In genomic region chr11:64334764-64335741, GRCh38 we compare ENCODE assay signal across 1 cellular context.
TF ChIP-seq lines count a peak whose summit lies in the region.

No MANE protein-coding gene starts in this region.

TF ChIP-seq in K562, 482 proteins besides CTCF, POLR2A, EP300 and RAD21 (continued from another document and continues in another):
- TF ChIP-seq PBX2 (CRISPR knock-in tag; IDR thresholded peaks at IDR 0.05; ENCODE audit: low read depth) (peak; percentile 79), PBX2 (tag; conservative IDR thresholded peaks at IDR 0.05; ENCODE audit: low read depth) (peak; percentile 98), SAFB (IDR thresholded peaks at IDR 0.05; ENCODE audit: borderline replicate concordance, low read depth, low read length) (no peak), MXI1 (IDR thresholded peaks at IDR 0.05; ENCODE audit: low read depth, low read length) (no peak), CEBPB (tag; IDR thresholded peaks at IDR 0.05) (peak; percentile 100), IFI16 (CRISPR knock-in tag; IDR thresholded peaks at IDR 0.05) (no peak), MTA3 (IDR thresholded peaks at IDR 0.05; ENCODE audit: borderline replicate concordance) (peak; percentile 85), CC2D1A (IDR thresholded peaks at IDR 0.05) (peak; percentile 87; the same call in 1 of the 2 replicates), TCF3 (CRISPR knock-in tag; IDR thresholded peaks at IDR 0.05) (peak; percentile 99), ZC3H4 (CRISPR knock-in tag; IDR thresholded peaks at IDR 0.05; ENCODE audit: borderline replicate concordance) (no peak), ATF1 (CRISPR knock-in tag; IDR thresholded peaks at IDR 0.05) (no peak), ATF1 (tag; IDR thresholded peaks at IDR 0.05) (peak; percentile 83), YY1 (IDR thresholded peaks at IDR 0.05; ENCODE audit: borderline replicate concordance in 1 of 3, control insufficient read depth in 1 of 3, extremely low read depth in 1 of 3, insufficient read depth in 3 of 3, insufficient read length in 1 of 3, insufficient replicate concordance in 2 of 3, low read depth in 1 of 3, low read length in 2 of 3) (peak in 2 of 3 experiments; percentile 29 to 39), ZNF280B (CRISPR knock-in tag; IDR thresholded peaks at IDR 0.05) (no peak), NFIX (CRISPR knock-in tag; IDR thresholded peaks at IDR 0.05; ENCODE audit: low read depth) (no peak), ZKSCAN1 (IDR thresholded peaks at IDR 0.05; ENCODE audit: low read depth, low read length) (peak; percentile 78), DMBX1 (CRISPR knock-in tag; IDR thresholded peaks at IDR 0.05; ENCODE audit: borderline replicate concordance) (peak; percentile 94), E2F6 (IDR thresholded peaks at IDR 0.05; ENCODE audit: borderline replicate concordance in 1 of 2, extremely low read depth in 1 of 2, insufficient read depth in 1 of 2, insufficient read length in 1 of 2, low read depth in 1 of 2, low read length in 1 of 2, poor library complexity in 1 of 2, severe bottlenecking in 1 of 2) (peak; percentile 45 to 62), MTA2 (IDR thresholded peaks at IDR 0.05; ENCODE audit: low read depth) (peak; percentile 94), STAT5B (CRISPR knock-in tag; IDR thresholded peaks at IDR 0.05) (no peak), STAT5A (IDR thresholded peaks at IDR 0.05; ENCODE audit: borderline replicate concordance, low read length) (peak; percentile 95), RAD51 (IDR thresholded peaks at IDR 0.05; ENCODE audit: borderline replicate concordance, low read depth) (peak; percentile 55), NCOR1 (IDR thresholded peaks at IDR 0.05) (peak; percentile 99), ZFP91 (CRISPR knock-in tag; IDR thresholded peaks at IDR 0.05) (0 out of 2 replicates have a peak, but pooled peaks have one; percentile 23), RBM39 (optimal IDR thresholded peaks at IDR 0.05; ENCODE audit: low read depth, low read length) (peak; percentile 56), ZBTB33 (CRISPR knock-in tag; IDR thresholded peaks at IDR 0.05) (peak; percentile 65), RNF2 (IDR thresholded peaks at IDR 0.05) (peak; percentile 96), POLR2B (IDR thresholded peaks at IDR 0.05; ENCODE audit: low read depth, partially characterized antibody) (no peak), SMARCB1 (IDR thresholded peaks at IDR 0.05; ENCODE audit: insufficient read length, low read depth) (no peak), CBX1 (IDR thresholded peaks at IDR 0.05; ENCODE audit: low read depth) (peak; percentile 77; the same call in 1 of the 2 replicates), NBN (IDR thresholded peaks at IDR 0.05; ENCODE audit: low read depth) (peak; percentile 93), ZNF764 (CRISPR knock-in tag; IDR thresholded peaks at IDR 0.05; ENCODE audit: low read depth) (no peak), KLF6 (CRISPR knock-in tag; IDR thresholded peaks at IDR 0.05; ENCODE audit: borderline replicate concordance) (peak; percentile 56; the same call in 1 of the 2 replicates), HNRNPH1 (optimal IDR thresholded peaks at IDR 0.05; ENCODE audit: low read depth, low read length) (no peak), ESRRA (IDR thresholded peaks at IDR 0.05; ENCODE audit: borderline replicate concordance, low read depth) (peak; percentile 83), MEIS2 (IDR thresholded peaks at IDR 0.05; ENCODE audit: partially characterized antibody) (peak; percentile 99), PHB2 (IDR thresholded peaks at IDR 0.05; ENCODE audit: low read depth) (peak; percentile 89), JUN (IDR thresholded peaks at IDR 0.05; ENCODE audit: borderline replicate concordance, low read depth, low read length) (peak; percentile 97), JUN (CRISPR knock-in tag; IDR thresholded peaks at IDR 0.05; ENCODE audit: borderline replicate concordance) (peak; percentile 95), ZBTB40 (IDR thresholded peaks at IDR 0.05) (0 out of 2 replicates have a peak, but pooled peaks have one; percentile 11), ZBTB40 (CRISPR knock-in tag; IDR thresholded peaks at IDR 0.05) (0 out of 2 replicates have a peak, but pooled peaks have one; percentile 22), SPI1 (IDR thresholded peaks at IDR 0.05; ENCODE audit: borderline replicate concordance, low read depth, low read length) (no peak), LCOR (CRISPR knock-in tag; IDR thresholded peaks at IDR 0.05) (peak; percentile 85)
